ENCODE assay signal across 10 cellular contexts in the genomic region with DNA sequence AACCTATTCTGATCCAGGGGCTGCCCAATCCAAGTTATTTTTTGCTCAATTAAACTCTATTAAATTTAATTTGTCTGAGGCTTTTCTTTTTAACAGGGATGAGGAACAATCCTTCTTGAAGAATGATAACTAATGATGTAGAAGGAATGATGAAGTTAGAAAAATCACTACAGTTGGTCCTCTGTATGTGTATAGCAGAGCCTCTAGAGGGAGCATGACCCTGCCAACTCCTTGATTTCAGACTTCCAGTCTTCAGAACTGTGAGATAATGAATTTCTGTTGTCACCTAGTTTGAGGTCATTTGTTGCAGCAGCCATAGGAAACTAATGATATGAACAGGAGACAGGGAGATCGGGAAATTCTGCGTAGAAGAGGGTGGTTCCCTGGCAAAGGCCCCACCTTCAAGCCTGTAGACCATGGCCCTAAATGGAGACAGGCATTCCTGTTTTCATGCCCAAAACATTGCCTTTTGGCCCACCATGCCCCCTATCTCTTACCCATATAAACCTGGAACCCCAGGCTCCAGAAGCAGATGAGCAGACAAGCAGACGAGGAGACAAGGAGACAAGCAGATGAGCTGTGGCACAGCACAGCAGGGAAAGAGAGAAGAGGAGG. TPM values are rescaled to one million over a fixed set of nuclear protein-coding genes. Genes with fewer than 3 reads are reported as not detected.
DNase-seq lines count a peak whose midpoint lies in the region; ATAC-seq, FAIRE-seq and TF ChIP-seq lines count a peak whose summit lies in the region.
"Had no signal": no experiment of that assay in that cellular context is flagged by ENCODE, and none has a peak within 500 bp of the region (broad histone marks: within the 10 kb centered on the region; RNA-seq: fewer than 3 reads in every experiment).

No MANE protein-coding gene starts in this region.

- TF ChIP-seq CTCF in choroid plexus epithelial cell (conservative IDR thresholded peaks at IDR 0.05; ENCODE audit: low read depth, low read length), result peak; percentile 67
- peak in 1 of 4 donors; percentile 20 for TF ChIP-seq CTCF in pancreas (IDR thresholded peaks at IDR 0.05)

- no peaks in the 10 kb centered on the region for H3K36me3 ChIP-seq in pancreas
- H3K36me3 ChIP-seq: BLaER1 treated with 17β-estradiol and CSF1 and Interleukin-3, amounts not matched to agents 10 nM and 100 nM had no signal

- no peaks in the 10 kb centered on the region for H3K27me3 ChIP-seq in pancreas
- H3K27me3 ChIP-seq: BLaER1 treated with 17β-estradiol and CSF1 and Interleukin-3, amounts not matched to agents 10 nM and 100 nM had no signal

- intact Hi-C loops in pancreas (cut with DNase I), result no loop called here

- DNase-seq in NCI-H2171 treated with DMSO at 0.1 percent for 48 hours (lab: John Stamatoyannopoulos, UW) (peak; percentile 51), NCI-H2171 (lab: John Stamatoyannopoulos, UW) (no peak), Kasumi-1 (lab: John Stamatoyannopoulos, UW) (peak; percentile 45 to 68), choroid plexus epithelial cell (ENCODE audit: low read depth) (peak; percentile 60), pancreas (no peak)

- no peaks in the 10 kb centered on the region for H3K4me1 ChIP-seq in pancreas
- H3K4me1 ChIP-seq: BLaER1 treated with 17β-estradiol and CSF1 and Interleukin-3, amounts not matched to agents 10 nM and 100 nM had no signal

- no peak overlapping the region for H3K4me3 ChIP-seq in choroid plexus epithelial cell (ENCODE audit: low read depth, low read length)
- H3K4me3 ChIP-seq in pancreas, result no peak overlapping the region
- H3K4me3 ChIP-seq: BLaER1 treated with 17β-estradiol and CSF1 and Interleukin-3, amounts not matched to agents 10 nM and 100 nM had no signal

- ATAC-seq in pancreas (peak in 3 of 4 donors; percentile 70 to 74 (median 71)), HG02870 (IDR thresholded peaks at IDR 0.05; ENCODE audit: unreplicated experiment) (no peak), HG03565 (IDR thresholded peaks at IDR 0.05; ENCODE audit: unreplicated experiment) (no peak), GM21526 (IDR thresholded peaks at IDR 0.05; ENCODE audit: low FRiP score, unreplicated experiment) (no peak)

- 62 to 80% methylated on average over 3 of the region's 3 CpGs for WGBS in pancreas, 2 donors

- H3K27ac ChIP-seq in pancreas, result no peak overlapping the region
- H3K27ac ChIP-seq: BLaER1 treated with 17β-estradiol and CSF1 and Interleukin-3, amounts not matched to agents 10 nM and 100 nM had no signal

- FAIRE-seq in pancreas (lab: Jason Lieb, UNC), result no peak
- FAIRE-seq: islet of Langerhans had no signal

- H3K9me3 ChIP-seq in pancreas, result no peaks in the 10 kb centered on the region

RNA-seq across cellular contexts. Expression of a gene that starts 7.7 kb away (rescaled TPM):
- 10 to 100 TPM; 15.5 to 25.1 (median 21.4) TPM for total RNA-seq in pancreas
- 1 to 10 TPM; 3.0 to 4.4 TPM for polyA plus RNA-seq in pancreas

RNA-seq across cellular contexts. Expression of a gene that starts 55.1 kb away (rescaled TPM):
- 1 to 10 TPM; 1.6 to 7.3 (median 2.0) TPM for total RNA-seq in pancreas
- 1 to 10 TPM; 1.3 to 2.7 TPM for polyA plus RNA-seq in pancreas

Comparison
In these comparisons a context has a peak if more than half of its experiments do, and no peak if none do; other contexts are left out.
1. DNase-seq: peak in NCI-H2171 treated with DMSO at 0.1 percent for 48 hours (single experiment), Kasumi-1 (2 of 2) and choroid plexus epithelial cell (single experiment); none in NCI-H2171 (single experiment) and pancreas (0 of 6).
2. ATAC-seq: peak in pancreas (3 of 4); none in HG02870 (single experiment), HG03565 (single experiment) and GM21526 (single experiment).